8 cellular contexts compared by ENCODE assay signal in the genomic region with DNA sequence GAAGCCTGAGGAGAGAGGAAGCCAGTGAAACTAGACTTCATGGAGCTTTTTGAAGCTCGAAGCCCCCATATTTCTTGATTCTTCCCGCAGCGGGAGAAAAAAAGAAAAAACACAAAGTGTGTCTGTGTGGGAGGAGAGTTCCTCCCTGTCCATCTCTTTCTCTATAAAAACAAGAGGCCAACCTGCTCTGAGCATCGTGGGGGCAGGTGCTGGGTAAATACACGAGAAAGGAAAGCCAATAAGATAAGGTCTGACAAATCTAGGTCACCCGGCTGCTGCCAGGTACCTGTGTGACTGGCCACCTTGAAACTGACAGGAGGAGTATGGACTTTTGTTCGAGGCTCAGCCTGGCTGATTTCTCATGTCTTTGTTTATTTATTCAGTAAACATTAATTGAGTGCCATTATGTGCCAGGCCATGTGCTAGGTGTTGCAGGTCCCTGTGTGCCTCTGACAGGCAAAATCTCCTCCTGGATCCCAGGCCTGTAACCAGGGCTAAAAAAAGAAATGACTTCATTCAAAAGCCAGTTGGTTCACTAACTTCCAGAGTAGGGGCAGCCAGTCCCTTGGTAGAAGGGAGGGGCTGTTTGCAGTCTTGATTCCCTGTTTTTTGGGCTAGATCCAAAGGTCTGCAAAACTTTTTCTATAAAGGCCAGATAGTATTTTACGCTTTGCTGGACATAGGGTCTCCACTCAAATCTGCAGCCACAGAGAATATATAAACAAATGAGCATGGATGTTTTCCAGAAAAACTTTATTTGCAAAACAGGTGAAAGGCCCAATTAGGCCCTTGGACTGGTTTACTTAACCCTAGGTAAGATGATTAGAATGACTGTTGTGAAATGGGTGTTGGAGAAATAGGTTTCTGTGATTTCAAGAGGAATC. TPM values are rescaled to one million over a fixed set of nuclear protein-coding genes. Genes with fewer than 3 reads are reported as not detected.
DNase-seq lines count a peak whose midpoint lies in the region; ATAC-seq and TF ChIP-seq lines count a peak whose summit lies in the region.

No MANE protein-coding gene starts in this region.

- H3K4me1 ChIP-seq in PC-3 (ENCODE audit: insufficient read depth, low read length) (peaks cover 44% of the 10 kb centered on the region), ovary (ENCODE audit: insufficient read depth) (peaks cover 41% of the 10 kb centered on the region), Karpas-422 (ENCODE audit: low read length) (peaks cover 21% of the 10 kb centered on the region)

- TF ChIP-seq CTCF in HFFc6 (IDR thresholded peaks at IDR 0.05) = no peak
- TF ChIP-seq CTCF in PC-3 (conservative IDR thresholded peaks at IDR 0.05; ENCODE audit: low read depth, low read length) = no peak
- TF ChIP-seq CTCF in fibroblast of mammary gland (conservative IDR thresholded peaks at IDR 0.05; ENCODE audit: control insufficient read depth, insufficient read depth, low read depth, low read length) = no peak
- no peak for TF ChIP-seq CTCF in ovary (IDR thresholded peaks at IDR 0.05)

- H4K20me1 ChIP-seq in PC-3 (ENCODE audit: low read length) (no peaks in the 10 kb centered on the region), Karpas-422 (ENCODE audit: insufficient read depth, low read depth, low read length) (no peaks in the 10 kb centered on the region; the same call in 1 of the 2 replicates)

- H3K27ac ChIP-seq in PC-3 (ENCODE audit: low read length) (peak overlapping the region; percentile 51), ovary (peak overlapping the region; percentile 67 to 68), Karpas-422 (ENCODE audit: low read length) (no peak overlapping the region)

- no peak for TF ChIP-seq EP300 in ovary (IDR thresholded peaks at IDR 0.05)

- peak overlapping the region; percentile 4; the same call in 1 of the 2 replicates for H2AFZ ChIP-seq in PC-3 (ENCODE audit: low read length)
- no peak overlapping the region for H2AFZ ChIP-seq in Karpas-422 (ENCODE audit: low read length)

- H3F3A ChIP-seq in PC-3 (ENCODE audit: low read length, unreplicated experiment) = no peaks in the 10 kb centered on the region

- H3K4me3 ChIP-seq in PC-3 (ENCODE audit: low read length) = no peak overlapping the region
- H3K4me3 ChIP-seq in fibroblast of mammary gland (ENCODE audit: control insufficient read depth, low read depth, low read length) = no peak overlapping the region
- H3K4me3 ChIP-seq in ovary = no peak overlapping the region
- H3K4me3 ChIP-seq in Karpas-422 (ENCODE audit: low read length) = no peak overlapping the region

- BruUV-seq in PC-3 (replicated peaks; lab: Mats Ljungman, UMichigan) = no TSS peak

- H3K27me3 ChIP-seq in PC-3 (ENCODE audit: low read length) = no peaks in the 10 kb centered on the region
- H3K27me3 ChIP-seq in ovary = no peaks in the 10 kb centered on the region
- H3K27me3 ChIP-seq in Karpas-422 (ENCODE audit: low read length) = no peaks in the 10 kb centered on the region

- H3K36me3 Mint-ChIP-seq in HFFc6 (ENCODE audit: low read depth) = 0 out of 2 replicates have a peak, but pooled peaks cover 4% of the 10 kb centered on the region

- DNase-seq in HFFc6 (peak; percentile 57), PC-3 (peak; percentile 60), fibroblast of mammary gland (ENCODE audit: low read depth) (peak; percentile 65), ovary (peak; percentile 38 to 51 (median 47)), Karpas-422 (no peak)

- H3K36me3 ChIP-seq in PC-3 (ENCODE audit: low read depth, low read length) = no peaks in the 10 kb centered on the region
- no peaks in the 10 kb centered on the region for H3K36me3 ChIP-seq in ovary
- no peaks in the 10 kb centered on the region for H3K36me3 ChIP-seq in Karpas-422 (ENCODE audit: insufficient read depth, low read length)

- ATAC-seq in PC-3 = peak; percentile 11
- no peak for ATAC-seq in GM18858 (IDR thresholded peaks at IDR 0.05; ENCODE audit: unreplicated experiment)
- no peak for ATAC-seq in GM21390 (IDR thresholded peaks at IDR 0.05; ENCODE audit: unreplicated experiment)
- ATAC-seq in HG02852 (IDR thresholded peaks at IDR 0.05; ENCODE audit: unreplicated experiment) = no peak

- no peaks in the 10 kb centered on the region for H3K27me3 Mint-ChIP-seq in HFFc6 (ENCODE audit: insufficient read depth)

- H3K9me2 ChIP-seq in PC-3 (replicated peaks; ENCODE audit: low read length) (no peaks in the 10 kb centered on the region), Karpas-422 (replicated peaks; ENCODE audit: insufficient read depth, low read length) (no peaks in the 10 kb centered on the region)

- no peak overlapping the region for H3K4me3 Mint-ChIP-seq in HFFc6

- 9 to 14% (median 10%) methylated on average over 8 of the region's 8 CpGs for WGBS in ovary, 3 donors

- CTCF ChIA-PET in PC-3 (lab: Charles Lee) = no interaction called here

- no peak for TF ChIP-seq POLR2A in ovary (IDR thresholded peaks at IDR 0.05)

- POLR2A ChIA-PET in PC-3 (lab: Charles Lee; ENCODE audit: unreplicated experiment) = no interaction called here

- peak overlapping the region; percentile 29 for H3K4me2 ChIP-seq in PC-3 (ENCODE audit: low read length)
- H3K4me2 ChIP-seq in Karpas-422 (ENCODE audit: low read depth, low read length, poor library complexity, severe bottlenecking) = no peak overlapping the region

- H3K9me3 Mint-ChIP-seq in HFFc6 = no peaks in the 10 kb centered on the region

- no peaks in the 10 kb centered on the region for H3K9me3 ChIP-seq in PC-3 (ENCODE audit: low read length)
- H3K9me3 ChIP-seq in ovary = no peaks in the 10 kb centered on the region
- no peaks in the 10 kb centered on the region for H3K9me3 ChIP-seq in Karpas-422 (ENCODE audit: low read length)

- peak overlapping the region; percentile 5; the same call in 1 of the 2 replicates for H3K27ac Mint-ChIP-seq in HFFc6

- peaks cover 67% of the 10 kb centered on the region for H3K4me1 Mint-ChIP-seq in HFFc6 (ENCODE audit: low read depth)

- H3K9ac ChIP-seq in PC-3 (ENCODE audit: low read length) = peak overlapping the region; percentile 7; the same call in 1 of the 2 replicates
- no peak overlapping the region for H3K9ac ChIP-seq in Karpas-422 (ENCODE audit: low read length)

- H3K79me2 ChIP-seq in PC-3 (ENCODE audit: low read length) (no peaks in the 10 kb centered on the region), Karpas-422 (ENCODE audit: low read length) (no peaks in the 10 kb centered on the region)

- intact Hi-C loops in PC-3 (cut with micrococcal nuclease) (no loop called here), ovary (cut with DNase I) (loop anchor here in 1 of 4 donors (5.0 kb wide), 1 partner anchor 35 kb away; a partner anchor contains a TSS)

RNA-seq across cellular contexts. Expression of a gene that starts 35.6 kb away (rescaled TPM):
- total RNA-seq in HFFc6 (2021; fragmentation: NEBNext Ultra II Directional; extraction: Animal tissue kit (Norgen Biotek cat#: 25700)) = 1 to 10 TPM; 2.9 to 8.8 (median 4.6) TPM
- total RNA-seq in PC-3 (2014; rRNA removed) (0.47 and 1.1 TPM in 2 replicates), ovary (10 to 100 TPM in 4 of 7 donors, 1 to 10 TPM in 3; 6.6 to 28.1 (median 10.6) TPM)
- polyA plus RNA-seq in ovary = 10 to 100 TPM in 1 of 2 donors, 1 to 10 TPM in 1; 9.1 to 14.0 TPM
- total RNA-seq in Karpas-422 (2014; rRNA removed; shearing (Covaris generic); ENCODE audit: low replicate concordance) = 3.5 and 6.1 TPM in 2 replicates
